In genomic region chr13:78137404-78138142, GRCh38 we compare ENCODE assay signal across 9 cellular contexts.
A peak's percentile ranks its signal among the peaks of the same experiment; 100 is the strongest.
DNase-seq lines count a peak whose midpoint lies in the region; ATAC-seq and TF ChIP-seq lines count a peak whose summit lies in the region.
"Had no signal": no experiment of that assay in that cellular context is flagged by ENCODE, and none has a peak within 500 bp of the region (broad histone marks: within the 10 kb centered on the region; RNA-seq: fewer than 3 reads in every experiment).

No MANE protein-coding gene starts in this region.

- in situ Hi-C loops in Caki2 (cut with HindIII; ENCODE audit: low pct_unique_long_range_greater_than_20kb, low sequenced_read_pairs): no loop called here

- peak; percentile 78 for TF ChIP-seq CTCF in fibroblast of mammary gland (conservative IDR thresholded peaks at IDR 0.05; ENCODE audit: control insufficient read depth, insufficient read depth, low read depth, low read length)
- peak; percentile 76 for TF ChIP-seq CTCF in nephron progenitor cell (IDR thresholded peaks at IDR 0.05)

- no peak overlapping the region for H3K27ac Mint-ChIP-seq in nephron progenitor cell
- H3K27ac Mint-ChIP-seq: activated naive CD4-positive, alpha-beta T cell treated with anti-CD3 and anti-CD28 coated beads, Interleukin-2, amount 50 U/mL, for 24 hours had no signal

- ATAC-seq in GM18873 (IDR thresholded peaks at IDR 0.05; ENCODE audit: low FRiP score, unreplicated experiment) (peak; percentile 80), HG03060 (IDR thresholded peaks at IDR 0.05; ENCODE audit: low read depth, unreplicated experiment) (peak; percentile 76)

- H3K4me3 ChIP-seq in fibroblast of mammary gland (ENCODE audit: control insufficient read depth, low read depth, low read length): no peak overlapping the region

- no peaks in the 10 kb centered on the region for H3K36me3 Mint-ChIP-seq in nephron progenitor cell (ENCODE audit: low read depth)
- H3K36me3 Mint-ChIP-seq: activated naive CD4-positive, alpha-beta T cell treated with anti-CD3 and anti-CD28 coated beads, Interleukin-2, amount 50 U/mL, for 24 hours had no signal

- H3K4me3 Mint-ChIP-seq in nephron progenitor cell: no peak overlapping the region
- H3K4me3 Mint-ChIP-seq: activated naive CD4-positive, alpha-beta T cell treated with anti-CD3 and anti-CD28 coated beads, Interleukin-2, amount 50 U/mL, for 24 hours had no signal

- H3K4me1 Mint-ChIP-seq in nephron progenitor cell: no peaks in the 10 kb centered on the region

- no peaks in the 10 kb centered on the region for H3K9me3 Mint-ChIP-seq in nephron progenitor cell
- H3K9me3 Mint-ChIP-seq: activated naive CD4-positive, alpha-beta T cell treated with anti-CD3 and anti-CD28 coated beads, Interleukin-2, amount 50 U/mL, for 24 hours had no signal

- no peaks in the 10 kb centered on the region for H3K27me3 Mint-ChIP-seq in nephron progenitor cell (ENCODE audit: low read depth, poor library complexity)

- peak; percentile 52 for DNase-seq in Caki2 (ENCODE audit: low read depth)
- peak; percentile 90 for DNase-seq in NCI-H1694 (lab: John Stamatoyannopoulos, UW)
- DNase-seq in UCSD-AML1 (lab: John Stamatoyannopoulos, UW; ENCODE audit: unreplicated experiment): peak; percentile 15
- peak; percentile 74 for DNase-seq in fibroblast of mammary gland (ENCODE audit: low read depth)
- DNase-seq in nephron progenitor cell: peak; percentile 41
- no peak for DNase-seq in activated gamma-delta T cell treated with Interleukin-2 at 50 U/mL for 16 hours
